8 cellular contexts compared by ENCODE assay signal in genomic region chr2:237072067-237072931, GRCh38. TPM values are rescaled to one million over a fixed set of nuclear protein-coding genes. Genes with fewer than 3 reads are reported as not detected.
DNase-seq lines count a peak whose midpoint lies in the region; ATAC-seq and TF ChIP-seq lines count a peak whose summit lies in the region.

No MANE protein-coding gene starts in this region.

- ATAC-seq in HG03196 (IDR thresholded peaks at IDR 0.05; ENCODE audit: unreplicated experiment) (no peak), GM19463 (IDR thresholded peaks at IDR 0.05; ENCODE audit: unreplicated experiment) (no peak)

- H3K4me1 ChIP-seq in SJSA1 (replicated peaks), result peaks cover 19% of the 10 kb centered on the region

- TF ChIP-seq CTCF in HFF-Myc (IDR thresholded peaks at IDR 0.05; ENCODE audit: low read depth, low read length, missing control alignments), result peak; percentile 97

- H3K27me3 ChIP-seq in SJSA1 (replicated peaks), result no peaks in the 10 kb centered on the region

- H3K4me3 ChIP-seq in HFF-Myc (replicated peaks; ENCODE audit: low read depth, low read length) (no peak overlapping the region), SJSA1 (no peak overlapping the region)

- intact Hi-C loops in cardiac septum (cut with DNase I), result no loop called here

- H3K36me3 ChIP-seq in SJSA1, result no peaks in the 10 kb centered on the region

- H3K9me3 ChIP-seq in SJSA1 (replicated peaks), result no peaks in the 10 kb centered on the region

- H3K27ac ChIP-seq in SJSA1, result no peak overlapping the region

- peak; percentile 73 for DNase-seq in COLO829 (ENCODE audit: low spot score)
- DNase-seq in HFF-Myc (ENCODE audit: extremely low read depth, low read depth), result no peak
- peak; percentile 71 to 74 for DNase-seq in SJSA1 (ENCODE audit: low read depth in 1 of 2, low spot score in 2 of 2)
- DNase-seq in activated naive CD4-positive, alpha-beta T cell treated with anti-CD3 and anti-CD28 coated beads, Interleukin-2, amount 50 U/mL, for 16 hours, result peak; percentile 64
- DNase-seq in cardiac septum (ENCODE audit: low spot score), result peak; percentile 88
- DNase-seq in renal cortical epithelial cell (ENCODE audit: low read depth), result peak; percentile 31

RNA-seq across cellular contexts. Expression of gene COPS8, which starts 13.4 kb away (rescaled TPM):
- 193 and 280 TPM in 2 replicates for total RNA-seq in SJSA1 (2014; rRNA removed; shearing (Covaris generic))
- total RNA-seq in cardiac septum (86.7 TPM), renal cortical epithelial cell (108 and 170 TPM in 2 replicates)
